In the genomic region with DNA sequence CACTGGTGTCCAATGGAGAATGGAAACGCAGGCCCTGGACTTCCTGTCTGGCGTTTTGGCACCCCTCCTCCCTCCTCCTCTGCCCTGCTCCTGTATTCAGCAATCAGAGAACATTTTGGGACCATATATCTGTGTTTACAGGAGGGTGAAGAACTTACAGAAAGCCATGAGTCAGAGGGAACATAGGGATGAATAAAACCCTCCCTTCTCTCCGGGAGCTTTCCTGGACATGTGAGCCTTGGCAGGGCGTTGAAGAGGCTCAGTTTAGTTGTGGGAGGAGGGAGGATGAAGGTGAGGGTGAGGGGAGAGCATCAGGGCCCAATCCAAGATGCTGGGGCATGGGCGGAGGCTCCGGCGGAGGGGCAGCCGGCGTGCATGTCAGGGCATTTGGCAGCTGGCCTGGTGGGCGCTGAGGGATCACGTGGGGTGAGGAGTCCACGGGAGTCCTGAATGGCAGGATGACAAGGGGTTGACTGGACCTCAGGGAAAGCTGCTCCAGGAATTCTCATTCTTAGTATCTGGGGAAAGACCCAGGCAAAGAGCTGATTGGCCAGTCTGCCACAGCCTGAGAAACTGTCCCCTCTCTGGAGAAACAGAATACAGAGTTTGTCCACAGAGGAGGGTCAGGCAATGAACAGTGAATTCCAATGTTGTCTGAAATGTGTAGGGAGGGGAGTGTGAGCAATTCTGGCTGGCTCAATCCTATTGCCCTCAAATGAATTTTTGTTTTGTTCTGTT, we compare ENCODE assay signal across 12 cellular contexts. TPM values are rescaled to one million over a fixed set of nuclear protein-coding genes. Genes with fewer than 3 reads are reported as not detected.
DNase-seq lines count a peak whose midpoint lies in the region; ATAC-seq and TF ChIP-seq lines count a peak whose summit lies in the region.
"Had no signal": no experiment of that assay in that cellular context is flagged by ENCODE, and none has a peak within 500 bp of the region (broad histone marks: within the 10 kb centered on the region; RNA-seq: fewer than 3 reads in every experiment).

No MANE protein-coding gene starts in this region.

- WGBS in heart left ventricle, 4 donors, result 47 to 61% (median 56%) methylated on average over 12 of the region's 12 CpGs
- 78 to 83% methylated on average over 12 of the region's 12 CpGs for WGBS in body of pancreas, 2 donors

- no peaks in the 10 kb centered on the region for H3K9me3 Mint-ChIP-seq in Caco-2 (ENCODE audit: unreplicated experiment)
- H3K9me3 Mint-ChIP-seq in activated T-helper 2 cell treated with anti-CD3 and anti-CD28 coated beads, Interferon-gamma antibody, Interleukin-2, Interleukin-4, amounts not matched to agents 10 μg/mL and 5 μg/mL and 100 μg/mL, durations not matched to agents 14 hours and 24 hours and 36 hours, result no peaks in the 10 kb centered on the region

- TF ChIP-seq CTCF in Caco-2 (IDR thresholded peaks at IDR 0.05; ENCODE audit: insufficient read depth in 1 of 2, low read depth in 1 of 2, low read length in 1 of 2, severe bottlenecking in 1 of 2, unreplicated experiment in 1 of 2), result no peak
- TF ChIP-seq CTCF in heart left ventricle (IDR thresholded peaks at IDR 0.05), result no peak
- TF ChIP-seq CTCF in gastrocnemius medialis (IDR thresholded peaks at IDR 0.05 in 4 of 5, conservative IDR thresholded peaks at IDR 0.05 in 1 of 5), result no peak
- TF ChIP-seq CTCF in body of pancreas (IDR thresholded peaks at IDR 0.05), result no peak

- peaks cover 4% of the 10 kb centered on the region; the same call in 1 of the 2 replicates for H3K36me3 ChIP-seq in Caco-2 (ENCODE audit: control insufficient read depth, insufficient read depth, low read length)
- H3K36me3 ChIP-seq in heart left ventricle, result peaks cover 0 to 12% (median 0%) of the 10 kb centered on the region in 9 donors
- H3K36me3 ChIP-seq in gastrocnemius medialis, result no peaks in the 10 kb centered on the region
- no peaks in the 10 kb centered on the region for H3K36me3 ChIP-seq in body of pancreas (replicated peaks in 1 of 2; ENCODE audit: insufficient read depth in 1 of 2, low read depth in 2 of 2)
- H3K36me3 ChIP-seq: neutrophil had no signal

- intact Hi-C loops in Caco-2 (cut with micrococcal nuclease; ENCODE audit: unreplicated experiment), result no loop called here
- intact Hi-C loops in activated T-helper 2 cell treated with anti-CD3 and anti-CD28 coated beads, Interferon-gamma antibody, Interleukin-2, Interleukin-4, amounts not matched to agents 10 μg/mL and 5 μg/mL and 100 μg/mL, durations not matched to agents 14 hours and 24 hours and 36 hours (cut with micrococcal nuclease), result no loop called here
- intact Hi-C loops in heart left ventricle (cut with DNase I), result loop anchor here in 1 of 10 donors (5.0 kb wide), 1 partner anchor 768 kb away; no protein-coding TSS in a partner anchor
- intact Hi-C loops in gastrocnemius medialis (cut with DNase I; ENCODE audit: low total_unique reads), result no loop called here
- intact Hi-C loops in body of pancreas (cut with DNase I), result no loop called here

- H3K27ac ChIP-seq in heart left ventricle (peak overlapping the region in 8 of 12 donors; percentile 5 to 87 (median 52)), gastrocnemius medialis (peak overlapping the region in 3 of 4 donors; percentile 32 to 62 (median 39)), body of pancreas (no peak overlapping the region)
- H3K27ac ChIP-seq: neutrophil had no signal

- H3K27me3 Mint-ChIP-seq in Caco-2 (ENCODE audit: insufficient read depth, unreplicated experiment), result no peaks in the 10 kb centered on the region
- no peaks in the 10 kb centered on the region for H3K27me3 Mint-ChIP-seq in activated T-helper 2 cell treated with anti-CD3 and anti-CD28 coated beads, Interferon-gamma antibody, Interleukin-2, Interleukin-4, amounts not matched to agents 10 μg/mL and 5 μg/mL and 100 μg/mL, durations not matched to agents 14 hours and 24 hours and 36 hours (ENCODE audit: low read depth)

- no peak overlapping the region for H3K4me3 Mint-ChIP-seq in Caco-2 (ENCODE audit: unreplicated experiment)
- no peak overlapping the region for H3K4me3 Mint-ChIP-seq in activated T-helper 2 cell treated with anti-CD3 and anti-CD28 coated beads, Interferon-gamma antibody, Interleukin-2, Interleukin-4, amounts not matched to agents 10 μg/mL and 5 μg/mL and 100 μg/mL, durations not matched to agents 14 hours and 24 hours and 36 hours (ENCODE audit: low read depth)

- peak overlapping the region; percentile 83 for H3K27ac Mint-ChIP-seq in Caco-2 (ENCODE audit: unreplicated experiment)
- H3K27ac Mint-ChIP-seq in activated T-helper 2 cell treated with anti-CD3 and anti-CD28 coated beads, Interferon-gamma antibody, Interleukin-2, Interleukin-4, amounts not matched to agents 10 μg/mL and 5 μg/mL and 100 μg/mL, durations not matched to agents 14 hours and 24 hours and 36 hours, result peak overlapping the region; percentile 6

- H3K9me3 ChIP-seq in Caco-2, result no peaks in the 10 kb centered on the region
- H3K9me3 ChIP-seq in heart left ventricle, result no peaks in the 10 kb centered on the region
- H3K9me3 ChIP-seq in gastrocnemius medialis, result no peaks in the 10 kb centered on the region
- no peaks in the 10 kb centered on the region for H3K9me3 ChIP-seq in body of pancreas
- H3K9me3 ChIP-seq: neutrophil had no signal

- BruUV-seq in Caco-2 (replicated peaks; lab: Mats Ljungman, UMichigan), result no TSS peak

- H3K4me1 ChIP-seq in Caco-2 (peaks cover 80% of the 10 kb centered on the region), heart left ventricle (peaks cover 0 to 98% (median 73%) of the 10 kb centered on the region in 12 donors), gastrocnemius medialis (no peaks in the 10 kb centered on the region), body of pancreas (no peaks in the 10 kb centered on the region)

- peak in 1 of 2 experiments; percentile 21 for DNase-seq in Caco-2
- DNase-seq in activated T-helper 2 cell treated with anti-CD3 and anti-CD28 coated beads, Interferon-gamma antibody, Interleukin-2, Interleukin-4, amounts not matched to agents 10 μg/mL and 5 μg/mL and 100 μg/mL, durations not matched to agents 14 hours and 24 hours and 36 hours (ENCODE audit: low spot score), result no peak
- no peak for DNase-seq in heart left ventricle
- DNase-seq in gastrocnemius medialis, result no peak
- no peak for DNase-seq in G401 (ENCODE audit: low spot score)
- no peak for DNase-seq in AML-193 (lab: John Stamatoyannopoulos, UW)
- no peak for DNase-seq in activated T-cell treated with anti-CD3 and anti-CD28 coated beads, Interleukin-2, amount 50 U/mL, for 48 hours
- DNase-seq in body of pancreas, result no peak
- DNase-seq: activated naive CD4-positive, alpha-beta T cell treated with Interleukin-2 at 50 U/mL for 16 hours; GOT3; T-helper 9 cell had no signal

- peaks cover 63% of the 10 kb centered on the region for H3K36me3 Mint-ChIP-seq in Caco-2 (ENCODE audit: insufficient read depth, unreplicated experiment)
- H3K36me3 Mint-ChIP-seq in activated T-helper 2 cell treated with anti-CD3 and anti-CD28 coated beads, Interferon-gamma antibody, Interleukin-2, Interleukin-4, amounts not matched to agents 10 μg/mL and 5 μg/mL and 100 μg/mL, durations not matched to agents 14 hours and 24 hours and 36 hours (ENCODE audit: low read depth), result peaks cover 67% of the 10 kb centered on the region

- peaks cover 55% of the 10 kb centered on the region for H3K4me1 Mint-ChIP-seq in Caco-2 (ENCODE audit: low read depth, unreplicated experiment)
- peaks cover 69% of the 10 kb centered on the region for H3K4me1 Mint-ChIP-seq in activated T-helper 2 cell treated with anti-CD3 and anti-CD28 coated beads, Interferon-gamma antibody, Interleukin-2, Interleukin-4, amounts not matched to agents 10 μg/mL and 5 μg/mL and 100 μg/mL, durations not matched to agents 14 hours and 24 hours and 36 hours (ENCODE audit: low read depth)

- peak in 2 of 4 donors; percentile 20 to 26 for ATAC-seq in heart left ventricle
- ATAC-seq in gastrocnemius medialis, result no peak
- no peak for ATAC-seq in body of pancreas

- CTCF ChIA-PET in Caco-2 (lab: Charles Lee), result no interaction called here

- POLR2A ChIA-PET in Caco-2 (lab: Charles Lee), result no interaction called here

- no peaks in the 10 kb centered on the region for H3K27me3 ChIP-seq in Caco-2 (replicated peaks; ENCODE audit: control insufficient read depth, insufficient read depth, low read length)
- no peaks in the 10 kb centered on the region for H3K27me3 ChIP-seq in heart left ventricle
- no peaks in the 10 kb centered on the region for H3K27me3 ChIP-seq in gastrocnemius medialis
- H3K27me3 ChIP-seq in body of pancreas, result no peaks in the 10 kb centered on the region
- H3K27me3 ChIP-seq: neutrophil had no signal

- in situ Hi-C loops in gastrocnemius medialis (cut with MboI; ENCODE audit: low sequenced_read_pairs in 4 of 4), result no loop called here
- in situ Hi-C loops in G401 (cut with HindIII; ENCODE audit: low sequenced_read_pairs), result no loop called here

- no peak for TF ChIP-seq POLR2A in heart left ventricle (IDR thresholded peaks at IDR 0.05)
- TF ChIP-seq POLR2A in gastrocnemius medialis (IDR thresholded peaks at IDR 0.05), result no peak
- no peak for TF ChIP-seq POLR2A in body of pancreas (IDR thresholded peaks at IDR 0.05)

- H3K4me3 ChIP-seq in Caco-2 (ENCODE audit: low read depth, low read length) (no peak overlapping the region), heart left ventricle (no peak overlapping the region), gastrocnemius medialis (no peak overlapping the region), body of pancreas (no peak overlapping the region)

RNA-seq across cellular contexts. Expression of a gene that starts 28.9 kb away (rescaled TPM):
- total RNA-seq in Caco-2 (2022) (247 and 272 TPM in 2 replicates), heart left ventricle (100 to 1,000 TPM in 2 of 9 donors, 10 to 100 TPM in 7; 48.2 to 110 (median 87.8) TPM), gastrocnemius medialis (10 to 100 TPM; 24.7 to 53.7 (median 37.0) TPM), body of pancreas (10 to 100 TPM; 16.6 to 24.4 TPM)
- 736 TPM in 2 replicates for total RNA-seq in activated T-helper 2 cell treated with anti-CD3 and anti-CD28 coated beads, Interferon-gamma antibody, Interleukin-2, Interleukin-4, amounts not matched to agents 10 μg/mL and 5 μg/mL and 100 μg/mL, durations not matched to agents 14 hours and 24 hours and 36 hours
- polyA plus RNA-seq in heart left ventricle, result 10 to 100 TPM; 37.6 to 86.4 TPM
- total RNA-seq in G401 (2014; rRNA removed; shearing (Covaris generic)), result 12.6 and 21.1 TPM in 2 replicates

Comparison
In these comparisons a context has a peak if more than half of its experiments do, and no peak if none do; other contexts are left out.
1. H3K27ac ChIP-seq: peak in heart left ventricle (8 of 12) and gastrocnemius medialis (3 of 4); none in body of pancreas (0 of 4).